ENCODE assay signal across 1 cellular context in genomic region chr14:58414845-58415244, GRCh38.
TF ChIP-seq lines count a peak whose summit lies in the region.

No MANE protein-coding gene starts in this region.

TF ChIP-seq in GM23338, 12 proteins besides CTCF, POLR2A, EP300 and RAD21 (continued from another document):
- TF ChIP-seq ZNF462 (CRISPR knock-in tag; IDR thresholded peaks at IDR 0.05) (no peak), EZH2 (IDR thresholded peaks at IDR 0.05; ENCODE audit: low read depth, unreplicated experiment) (no peak), NANOG (IDR thresholded peaks at IDR 0.05; ENCODE audit: borderline replicate concordance) (no peak), CREB1 (CRISPR knock-in tag; IDR thresholded peaks at IDR 0.05; ENCODE audit: low read depth) (no peak), JUNB (IDR thresholded peaks at IDR 0.05; ENCODE audit: unreplicated experiment) (no peak), ZNF331 (CRISPR knock-in tag; IDR thresholded peaks at IDR 0.05; ENCODE audit: low read depth) (no peak)
